In the genomic region with DNA sequence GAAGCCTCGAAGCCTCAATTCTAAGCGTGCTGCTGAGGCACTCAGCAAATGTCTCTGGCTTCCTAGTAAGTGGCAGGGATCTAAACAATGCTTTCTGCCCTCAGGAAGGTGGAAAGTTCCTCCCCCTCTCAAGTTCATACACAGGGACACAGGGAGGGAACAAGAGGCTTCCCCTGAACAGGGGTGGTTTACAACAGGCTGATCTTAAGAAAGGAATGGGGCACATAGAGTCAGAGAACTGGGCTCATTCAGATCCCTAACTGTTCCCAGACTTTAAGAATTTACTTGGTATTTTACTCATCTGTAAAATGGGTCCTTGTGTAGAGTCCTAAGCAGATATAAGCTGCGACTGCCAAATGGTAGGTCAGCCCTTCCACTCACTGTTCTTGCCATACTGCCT, we compare ENCODE assay signal across 14 cellular contexts. TPM values are rescaled to one million over a fixed set of nuclear protein-coding genes. Genes with fewer than 3 reads are reported as not detected.
DNase-seq lines count a peak whose midpoint lies in the region; ATAC-seq and TF ChIP-seq lines count a peak whose summit lies in the region.
"Had no signal": no experiment of that assay in that cellular context is flagged by ENCODE, and none has a peak within 500 bp of the region (broad histone marks: within the 10 kb centered on the region; RNA-seq: fewer than 3 reads in every experiment).

No MANE protein-coding gene starts in this region.

- POLR2A ChIA-PET in SK-N-SH (lab: Yijun Ruan, JAX) = no interaction called here

- no peak for DNase-seq in SK-N-SH
- peak; percentile 48 for DNase-seq in islet precursor cell
- DNase-seq in GM10266 (ENCODE audit: extremely low spot score) = no peak
- DNase-seq in stimulated activated naive CD4-positive, alpha-beta T cell treated with Interleukin-2 at 50 U/mL for 16 hours (lab: John Stamatoyannopoulos, UW) = no peak
- DNase-seq: activated naive CD8-positive, alpha-beta T cell treated with anti-CD3 and anti-CD28 coated beads, Interleukin-2, amount 50 U/mL, for 24 hours; CD4-positive, CD25-positive, alpha-beta regulatory T cell; MV-4-11; NCI-H69 had no signal

- no peak overlapping the region for H2AFZ ChIP-seq in SK-N-SH (ENCODE audit: low read depth)

- CTCF ChIA-PET in SK-N-SH (lab: Yijun Ruan, JAX) = interaction anchor here (1.0 to 3.4 kb wide), 4 partner anchors 11 to 313 kb away, joined by 3 to 16 read pairs (median 4); no protein-coding TSS in a partner anchor

- H3K4me3 ChIP-seq in BLaER1 treated with 17β-estradiol and CSF1 and Interleukin-3, amounts not matched to agents 10 nM and 100 nM = peak overlapping the region in 9 of 10 experiments; percentile 5 to 92 (median 84); a peak in 12 of 20 replicates
- H3K4me3 ChIP-seq in SK-N-SH (ENCODE audit: low read depth in 2 of 2, low read length in 1 of 2) (peak overlapping the region in 1 of 2 experiments; percentile 78; a peak in 1 of 4 replicates), skin epidermis (no peak overlapping the region)

- no peaks in the 10 kb centered on the region for H3K9me2 ChIP-seq in SK-N-SH

- no peak for TF ChIP-seq EP300 in SK-N-SH (IDR thresholded peaks at IDR 0.05; ENCODE audit: borderline replicate concordance in 1 of 2, low read depth in 1 of 2, low read length in 1 of 2)

- no peak for TF ChIP-seq CTCF in SK-N-SH (IDR thresholded peaks at IDR 0.05)
- TF ChIP-seq CTCF in GM10266 (IDR thresholded peaks at IDR 0.05; ENCODE audit: control insufficient read depth, insufficient read depth, low read depth, missing control alignments) = no peak

- H3K27ac ChIP-seq in BLaER1 treated with 17β-estradiol and CSF1 and Interleukin-3, amounts not matched to agents 10 nM and 100 nM = peak overlapping the region; percentile 63 to 97 (median 93)
- no peak overlapping the region for H3K27ac ChIP-seq in SK-N-SH (ENCODE audit: low read depth in 2 of 2, low read length in 1 of 2)
- peak overlapping the region in 18 of 21 experiments; percentile 38 to 97 (median 70) for H3K27ac ChIP-seq in skin epidermis
- H3K27ac ChIP-seq: neutrophil had no signal

- H3K79me2 ChIP-seq in SK-N-SH (ENCODE audit: insufficient read depth) = peaks cover 74% of the 10 kb centered on the region

- H3K4me1 ChIP-seq in BLaER1 treated with 17β-estradiol and CSF1 and Interleukin-3, amounts not matched to agents 10 nM and 100 nM = peaks cover 66 to 86% (median 72%) of the 10 kb centered on the region in 10 experiments
- peaks cover 12 to 32% of the 10 kb centered on the region in 2 experiments; a peak in 3 of 4 replicates for H3K4me1 ChIP-seq in SK-N-SH (ENCODE audit: control insufficient read depth in 1 of 2, insufficient read depth in 2 of 2, low read depth in 1 of 2, low read length in 1 of 2)

- H3K4me2 ChIP-seq in BLaER1 treated with 17β-estradiol and CSF1 and Interleukin-3, amounts not matched to agents 10 nM and 100 nM = peak overlapping the region; percentile 86 to 99 (median 96)
- H3K4me2 ChIP-seq in SK-N-SH = peak overlapping the region; percentile 91

- 76% methylated on average over 3 of the region's 3 CpGs for WGBS in SK-N-SH (ENCODE audit: low lambda C conversion rate)

- H3K9ac ChIP-seq in BLaER1 treated with 17β-estradiol and CSF1 and Interleukin-3, amounts not matched to agents 10 nM and 100 nM = peak overlapping the region; percentile 77 to 94 (median 88); a peak in 21 of 22 replicates
- H3K9ac ChIP-seq in SK-N-SH = 0 out of 2 replicates have a peak overlapping the region, but pooled peaks have one; percentile 16

- TF ChIP-seq RAD21 in SK-N-SH (IDR thresholded peaks at IDR 0.05; ENCODE audit: low read length) = no peak

- peaks cover 13% of the 10 kb centered on the region for H3F3A ChIP-seq in SK-N-SH (replicated peaks; ENCODE audit: insufficient read depth)

- H3K27me3 ChIP-seq in BLaER1 treated with 17β-estradiol and CSF1 and Interleukin-3, amounts not matched to agents 10 nM and 100 nM = peaks cover 8 to 40% (median 36%) of the 10 kb centered on the region in 11 experiments; a peak in 21 of 22 replicates
- no peaks in the 10 kb centered on the region for H3K27me3 ChIP-seq in SK-N-SH (ENCODE audit: insufficient read depth)

- H3K9me3 ChIP-seq in BLaER1 treated with 17β-estradiol and CSF1 and Interleukin-3, amounts not matched to agents 10 nM and 100 nM (replicated peaks in 1 of 11) = peaks cover 0 to 12% (median 4%) of the 10 kb centered on the region in 11 experiments; a peak in 8 of 22 replicates
- no peaks in the 10 kb centered on the region for H3K9me3 ChIP-seq in SK-N-SH
- H3K9me3 ChIP-seq: neutrophil had no signal

- H4K20me1 ChIP-seq in BLaER1 treated with 17β-estradiol and CSF1 and Interleukin-3, amounts not matched to agents 10 nM and 100 nM = no peaks in the 10 kb centered on the region
- no peaks in the 10 kb centered on the region for H4K20me1 ChIP-seq in SK-N-SH (ENCODE audit: insufficient read depth)

- peaks cover 0 to 13% (median 0%) of the 10 kb centered on the region in 11 experiments; a peak in 2 of 22 replicates for H3K36me3 ChIP-seq in BLaER1 treated with 17β-estradiol and CSF1 and Interleukin-3, amounts not matched to agents 10 nM and 100 nM
- H3K36me3 ChIP-seq in SK-N-SH (replicated peaks in 1 of 2; ENCODE audit: control insufficient read depth in 1 of 2, insufficient read depth in 2 of 2, low read length in 1 of 2) = peaks cover 15 to 22% of the 10 kb centered on the region in 2 experiments
- H3K36me3 ChIP-seq: neutrophil had no signal

- ATAC-seq in HG03457 (IDR thresholded peaks at IDR 0.05; ENCODE audit: unreplicated experiment) (no peak), HG03159 (IDR thresholded peaks at IDR 0.05; ENCODE audit: unreplicated experiment) (no peak)
- ATAC-seq: activated naive CD8-positive, alpha-beta T cell treated with anti-CD3 and anti-CD28 coated beads, Interleukin-2, amount 50 U/mL, for 24 hours; HCT116 had no signal

TF ChIP-seq in SK-N-SH, 30 proteins besides CTCF, POLR2A, EP300 and RAD21:
- TF ChIP-seq FOXJ3 (CRISPR knock-in tag; IDR thresholded peaks at IDR 0.05) = no peak
- no peak for TF ChIP-seq YY1 (IDR thresholded peaks at IDR 0.05; ENCODE audit: low read depth)
- TF ChIP-seq NRF1 (IDR thresholded peaks at IDR 0.05; ENCODE audit: low read depth, low read length) = no peak

RNA-seq across cellular contexts. Expression of gene TNS3, which starts 2.5 kb away (rescaled TPM):
- polyA plus RNA-seq in SK-N-SH (2012; rRNA removed) = 68.8 and 72.3 TPM in 2 replicates
- 48.8 and 60.8 TPM in 2 replicates for polyA plus RNA-seq in SK-N-SH (2012; cell fraction: cytosol; rRNA removed)
- polyA plus RNA-seq in SK-N-SH (2012; cell fraction: nucleus; rRNA removed) = 141 and 170 TPM in 2 replicates
- polyA plus RNA-seq: CD4-positive, CD25-positive, alpha-beta regulatory T cell had no signal

Comparison
In these comparisons a context has a peak if more than half of its experiments do, and no peak if none do; other contexts are left out.
1. H3K27ac ChIP-seq: peak in BLaER1 treated with 17β-estradiol and CSF1 and Interleukin-3, amounts not matched to agents 10 nM and 100 nM (11 of 11) and skin epidermis (18 of 21); none in SK-N-SH (0 of 2).
2. H3K4me3 ChIP-seq: peak in BLaER1 treated with 17β-estradiol and CSF1 and Interleukin-3, amounts not matched to agents 10 nM and 100 nM (9 of 10); none in skin epidermis (0 of 7).